ENCODE assay signal across 8 cellular contexts in genomic region chr1:7783826-7784491, GRCh38. TPM values are rescaled to one million over a fixed set of nuclear protein-coding genes. Genes with fewer than 3 reads are reported as not detected.
DNase-seq lines count a peak whose midpoint lies in the region; ATAC-seq and TF ChIP-seq lines count a peak whose summit lies in the region.

TSS of gene PER3 (plus strand) at chr1:7784291. CDS start at chr1:7784878, 587 bp downstream.

- peaks cover under 1% of the 10 kb centered on the region; the same call in 1 of the 2 replicates for H3K9me3 ChIP-seq in NT2/D1 (ENCODE audit: insufficient read depth, low read length)

- H3K9ac ChIP-seq in NT2/D1 (ENCODE audit: insufficient read length, low read depth): peak within 1 kb of the TSS; percentile 37

- H3K4me3 ChIP-seq in NT2/D1 (ENCODE audit: insufficient read length, low read depth): peak within 1 kb of the TSS; percentile 22

- H3K4me1 ChIP-seq in NT2/D1 (ENCODE audit: insufficient read depth, insufficient read length): no peaks in the 10 kb centered on the region

- no peak within 1 kb of the TSS for H3K27ac Mint-ChIP-seq in endothelial cell (ENCODE audit: unreplicated experiment)
- H3K27ac Mint-ChIP-seq in mesothelial cell of epicardium: peak within 1 kb of the TSS; percentile 61

- H3K27me3 ChIP-seq in NT2/D1 (ENCODE audit: insufficient read depth, insufficient read length): peaks cover 5% of the 10 kb centered on the region

- peaks cover 19% of the 10 kb centered on the region for H3K36me3 Mint-ChIP-seq in endothelial cell (ENCODE audit: low read depth, unreplicated experiment)
- H3K36me3 Mint-ChIP-seq in mesothelial cell of epicardium: peaks cover 31% of the 10 kb centered on the region

- peak; percentile 90 for ATAC-seq in GM21360 (IDR thresholded peaks at IDR 0.05; ENCODE audit: unreplicated experiment)

- TF ChIP-seq CTCF in endothelial cell (IDR thresholded peaks at IDR 0.05; ENCODE audit: unreplicated experiment): no peak
- no peak for TF ChIP-seq CTCF in mesothelial cell of epicardium (IDR thresholded peaks at IDR 0.05; ENCODE audit: unreplicated experiment)

- DNase-seq in COLO829 (ENCODE audit: low spot score) (peak; percentile 81), HT-29 (ENCODE audit: low spot score) (peak; percentile 97), NT2/D1 (ENCODE audit: low read depth, low spot score) (peak; percentile 90), endothelial cell (ENCODE audit: low spot score) (peak; percentile 97), mesothelial cell of epicardium (ENCODE audit: low spot score in 2 of 2, unreplicated experiment in 2 of 2) (peak; percentile 93 to 96)
- DNase-seq in activated CD8-positive, alpha-beta memory T cell treated with anti-CD3 and anti-CD28 coated beads, Interleukin-2, amount 50 U/mL, for 48 hours: peak; percentile 91
- peak; percentile 76 for DNase-seq in stimulated activated CD8-positive, alpha-beta memory T cell treated with anti-CD3 and anti-CD28 coated beads, Interleukin-15, amount 100 ng/mL, for 24 hours (ENCODE audit: low read depth)

- H3K27me3 Mint-ChIP-seq in endothelial cell (ENCODE audit: unreplicated experiment): peaks cover 3% of the 10 kb centered on the region
- H3K27me3 Mint-ChIP-seq in mesothelial cell of epicardium (ENCODE audit: low read depth): no peaks in the 10 kb centered on the region

- peak within 1 kb of the TSS; percentile 47 for H3K4me3 Mint-ChIP-seq in endothelial cell (ENCODE audit: unreplicated experiment)
- peak within 1 kb of the TSS; percentile 74 for H3K4me3 Mint-ChIP-seq in mesothelial cell of epicardium

- H3K36me3 ChIP-seq in NT2/D1 (ENCODE audit: insufficient read depth, insufficient read length, low read length): peaks cover 27% of the 10 kb centered on the region

- H3K4me1 Mint-ChIP-seq in endothelial cell (ENCODE audit: unreplicated experiment) (no peaks in the 10 kb centered on the region), mesothelial cell of epicardium (peaks cover 5% of the 10 kb centered on the region)

- H3K9me3 Mint-ChIP-seq in endothelial cell (ENCODE audit: unreplicated experiment) (no peaks in the 10 kb centered on the region), mesothelial cell of epicardium (peaks cover 6% of the 10 kb centered on the region)

RNA-seq across cellular contexts. Expression of gene PER3, which starts in this region (rescaled TPM):
- 3.2 and 3.9 TPM in 2 replicates for total RNA-seq in HT-29 (2014; rRNA removed; shearing (Covaris generic))
- total RNA-seq in endothelial cell (ENCODE audit: unreplicated experiment): 2.8 TPM
- 11.1 to 11.5 TPM (median 11.1 TPM) in 3 replicates for total RNA-seq in mesothelial cell of epicardium

Comparison
In these comparisons a context has a peak if more than half of its experiments do, and no peak if none do; other contexts are left out.
1. Peak in every context shown above with its lines: DNase-seq, ATAC-seq and H3K4me3 ChIP-seq.